ENCODE assay signal across 14 cellular contexts in the genomic region with DNA sequence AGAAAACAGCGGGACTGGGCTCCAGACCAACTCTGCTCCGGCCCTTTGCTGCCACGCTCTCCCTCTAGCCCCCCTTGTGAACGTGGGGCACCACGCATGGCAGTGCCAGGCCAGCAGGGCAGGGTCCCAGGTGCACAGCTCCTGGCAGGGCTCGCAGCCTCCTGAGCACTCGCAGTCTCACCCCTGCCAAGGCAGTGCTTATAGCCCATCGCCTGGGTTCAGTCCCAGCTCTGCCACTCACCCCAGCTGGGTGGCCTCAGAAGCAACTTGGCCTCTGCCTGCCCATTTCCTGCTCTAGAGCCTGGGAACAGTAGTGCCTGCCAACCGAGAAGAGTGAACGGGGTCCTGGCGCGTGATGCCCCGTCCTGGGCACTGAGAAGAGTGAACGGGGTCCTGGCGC.
"Had no signal": no experiment of that assay in that cellular context is flagged by ENCODE, and none has a peak within 500 bp of the region (broad histone marks: within the 10 kb centered on the region; RNA-seq: fewer than 3 reads in every experiment).

No MANE protein-coding gene starts in this region.

- H3K27ac ChIP-seq: heart left ventricle, lower lobe of right lung, neural progenitor cell, pancreas, prostate gland had no signal

- H2AFZ ChIP-seq: neural progenitor cell had no signal

- ATAC-seq: esophagus mucosa; heart left ventricle; left lobe of liver; lower lobe of right lung; natural killer cell treated with Interleukin-12 subunit alpha and Interleukin-12 subunit beta and Interleukin-15 and Interleukin-18, amount 100 ng/mL, for 72 hours; pancreas had no signal

- H3K9me3 ChIP-seq: lower lobe of right lung, pancreas, prostate gland had no signal

- H3K4me1 ChIP-seq: heart left ventricle, lower lobe of right lung, neural progenitor cell, pancreas, prostate gland had no signal

- H3K36me3 ChIP-seq: heart left ventricle, lower lobe of right lung, neural progenitor cell, pancreas, prostate gland had no signal

- DNase-seq: effector memory CD4-positive, alpha-beta T cell; midbrain; small intestine; stimulated activated CD4-positive, alpha-beta T cell treated with anti-CD3 and anti-CD28 coated beads, Interleukin-2, amount 100 ng/mL, for 48 hours; stimulated activated naive CD4-positive, alpha-beta T cell treated with Interleukin-2 at 50 U/mL for 16 hours; trophoblast cell had no signal

- H3K27me3 ChIP-seq: neural progenitor cell, pancreas had no signal

- H3K4me3 ChIP-seq: heart left ventricle, lower lobe of right lung, neural progenitor cell, pancreas, prostate gland had no signal

- H3K4me2 ChIP-seq: neural progenitor cell had no signal
